ENCODE assay signal across 8 cellular contexts in genomic region chr10:69123306-69123746, GRCh38. TPM values are rescaled to one million over a fixed set of nuclear protein-coding genes. Genes with fewer than 3 reads are reported as not detected.
DNase-seq lines count a peak whose midpoint lies in the region; ATAC-seq, FAIRE-seq and TF ChIP-seq lines count a peak whose summit lies in the region.

No MANE protein-coding gene starts in this region.

- ATAC-seq in HG02763 (IDR thresholded peaks at IDR 0.05; ENCODE audit: unreplicated experiment): peak; percentile 19

- H3K4me3 ChIP-seq in GM12875 (ENCODE audit: low read depth, low read length) (peak overlapping the region; percentile 67), adipocyte (ENCODE audit: low read length) (peak overlapping the region; percentile 96), small intestine (ENCODE audit: low read depth in 1 of 2, low read length in 2 of 2) (peak overlapping the region; percentile 30 to 68)

- H3K27me3 ChIP-seq in adipocyte (replicated peaks; ENCODE audit: control insufficient read depth, insufficient read depth, low read length) (no peaks in the 10 kb centered on the region), small intestine (ENCODE audit: control insufficient read depth in 2 of 2, insufficient read depth in 2 of 2, low read length in 2 of 2) (no peaks in the 10 kb centered on the region)

- peak overlapping the region; percentile 97 to 98 for H3K27ac ChIP-seq in small intestine (ENCODE audit: low read depth in 1 of 2, low read length in 1 of 2)

- H3K4me1 ChIP-seq in adipocyte (ENCODE audit: control insufficient read depth, insufficient read depth, low read length) (peaks cover 25% of the 10 kb centered on the region), small intestine (ENCODE audit: control insufficient read depth in 2 of 2, insufficient read depth in 1 of 2, low read depth in 1 of 2, low read length in 1 of 2) (no peaks in the 10 kb centered on the region)

- H3K9me3 ChIP-seq in adipocyte (ENCODE audit: control insufficient read depth, low read length) (no peaks in the 10 kb centered on the region), small intestine (ENCODE audit: control insufficient read depth, low read depth) (no peaks in the 10 kb centered on the region)

- FAIRE-seq in small intestine (lab: Jason Lieb, UNC): no peak

- WGBS in small intestine, 3 donors: 0 to 2% (median 1%) methylated on average over 16 of the region's 16 CpGs

- DNase-seq in AG08395 (ENCODE audit: low spot score) (peak; percentile 58), NCI-H1694 treated with DMSO at 0.1 percent for 48 hours (lab: John Stamatoyannopoulos, UW) (peak; percentile 57), adipocyte (ENCODE audit: low read depth) (peak; percentile 87), hippocampal formation (lab: John Stamatoyannopoulos, UW) (peak; percentile 63), small intestine (no peak), G401 (ENCODE audit: low spot score) (no peak)

- H3K36me3 ChIP-seq in adipocyte (ENCODE audit: control insufficient read depth, insufficient read depth, low read length, severe bottlenecking) (no peaks in the 10 kb centered on the region), small intestine (ENCODE audit: control insufficient read depth in 2 of 2, insufficient read depth in 2 of 2, low read length in 2 of 2) (no peaks in the 10 kb centered on the region)

- in situ Hi-C loops in G401 (cut with HindIII; ENCODE audit: low sequenced_read_pairs): no loop called here

- TF ChIP-seq CTCF in GM12875 (IDR thresholded peaks at IDR 0.05; ENCODE audit: borderline replicate concordance, insufficient read depth, low read depth, low read length): peak; percentile 36; the same call in 1 of the 2 replicates

- peak overlapping the region; percentile 97 for H3K9ac ChIP-seq in adipocyte (ENCODE audit: low read length)

RNA-seq across cellular contexts. Expression of gene VPS26A, which starts 0.7 kb away (rescaled TPM):
- 10 to 100 TPM; 34.0 to 35.9 (median 34.2) TPM for polyA plus RNA-seq in small intestine
- total RNA-seq in G401 (2014; rRNA removed; shearing (Covaris generic)): 23.9 and 29.7 TPM in 2 replicates

RNA-seq across cellular contexts. Expression of gene SRGN, which starts 35.4 kb away (rescaled TPM):
- 100 to 1,000 TPM in 1 of 3 donors, 10 to 100 TPM in 1, 1 to 10 TPM in 1; 8.1 to 155 (median 25.4) TPM for polyA plus RNA-seq in small intestine
- 0.34 and 0.43 TPM in 2 replicates for total RNA-seq in G401 (2014; rRNA removed; shearing (Covaris generic))

RNA-seq across cellular contexts. Expression of gene SUPV3L1, which starts 56.7 kb away (rescaled TPM):
- polyA plus RNA-seq in small intestine: 10 to 100 TPM; 33.8 to 46.5 (median 38.4) TPM
- total RNA-seq in G401 (2014; rRNA removed; shearing (Covaris generic)): 22.2 and 47.0 TPM in 2 replicates

Comparison
In these comparisons a context has a peak if more than half of its experiments do, and no peak if none do; other contexts are left out.
1. DNase-seq: peak in AG08395 (single experiment), NCI-H1694 treated with DMSO at 0.1 percent for 48 hours (single experiment), adipocyte (single experiment) and hippocampal formation (2 of 2); none in small intestine (single experiment) and G401 (single experiment).
2. Peak in every context shown above with its lines, with median percentiles within 50 percentile points of each other: H3K4me3 ChIP-seq.